In genomic region chr21:46667735-46668380, GRCh38 we compare ENCODE assay signal across 1 cellular context.
TF ChIP-seq lines count a peak whose summit lies in the region.

No MANE protein-coding gene starts in this region.

TF ChIP-seq in WTC11, 78 proteins besides CTCF, POLR2A, EP300 and RAD21 (continued from another document):
- TF ChIP-seq, protein P1, sequence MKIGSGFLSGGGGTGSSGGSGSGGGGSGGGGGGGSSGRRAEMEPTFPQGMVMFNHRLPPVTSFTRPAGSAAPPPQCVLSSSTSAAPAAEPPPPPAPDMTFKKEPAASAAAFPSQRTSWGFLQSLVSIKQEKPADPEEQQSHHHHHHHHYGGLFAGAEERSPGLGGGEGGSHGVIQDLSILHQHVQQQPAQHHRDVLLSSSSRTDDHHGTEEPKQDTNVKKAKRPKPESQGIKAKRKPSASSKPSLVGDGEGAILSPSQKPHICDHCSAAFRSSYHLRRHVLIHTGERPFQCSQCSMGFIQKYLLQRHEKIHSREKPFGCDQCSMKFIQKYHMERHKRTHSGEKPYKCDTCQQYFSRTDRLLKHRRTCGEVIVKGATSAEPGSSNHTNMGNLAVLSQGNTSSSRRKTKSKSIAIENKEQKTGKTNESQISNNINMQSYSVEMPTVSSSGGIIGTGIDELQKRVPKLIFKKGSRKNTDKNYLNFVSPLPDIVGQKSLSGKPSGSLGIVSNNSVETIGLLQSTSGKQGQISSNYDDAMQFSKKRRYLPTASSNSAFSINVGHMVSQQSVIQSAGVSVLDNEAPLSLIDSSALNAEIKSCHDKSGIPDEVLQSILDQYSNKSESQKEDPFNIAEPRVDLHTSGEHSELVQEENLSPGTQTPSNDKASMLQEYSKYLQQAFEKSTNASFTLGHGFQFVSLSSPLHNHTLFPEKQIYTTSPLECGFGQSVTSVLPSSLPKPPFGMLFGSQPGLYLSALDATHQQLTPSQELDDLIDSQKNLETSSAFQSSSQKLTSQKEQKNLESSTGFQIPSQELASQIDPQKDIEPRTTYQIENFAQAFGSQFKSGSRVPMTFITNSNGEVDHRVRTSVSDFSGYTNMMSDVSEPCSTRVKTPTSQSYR (CRISPR knock-in tag; IDR thresholded peaks at IDR 0.05), result 0 out of 2 replicates have a peak, but pooled peaks have one; percentile 24
- TF ChIP-seq, protein P2, sequence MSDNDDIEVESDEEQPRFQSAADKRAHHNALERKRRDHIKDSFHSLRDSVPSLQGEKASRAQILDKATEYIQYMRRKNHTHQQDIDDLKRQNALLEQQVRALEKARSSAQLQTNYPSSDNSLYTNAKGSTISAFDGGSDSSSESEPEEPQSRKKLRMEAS (CRISPR knock-in tag; IDR thresholded peaks at IDR 0.05), result peak; percentile 73; the same call in 1 of the 2 replicates
- TF ChIP-seq, protein P3, sequence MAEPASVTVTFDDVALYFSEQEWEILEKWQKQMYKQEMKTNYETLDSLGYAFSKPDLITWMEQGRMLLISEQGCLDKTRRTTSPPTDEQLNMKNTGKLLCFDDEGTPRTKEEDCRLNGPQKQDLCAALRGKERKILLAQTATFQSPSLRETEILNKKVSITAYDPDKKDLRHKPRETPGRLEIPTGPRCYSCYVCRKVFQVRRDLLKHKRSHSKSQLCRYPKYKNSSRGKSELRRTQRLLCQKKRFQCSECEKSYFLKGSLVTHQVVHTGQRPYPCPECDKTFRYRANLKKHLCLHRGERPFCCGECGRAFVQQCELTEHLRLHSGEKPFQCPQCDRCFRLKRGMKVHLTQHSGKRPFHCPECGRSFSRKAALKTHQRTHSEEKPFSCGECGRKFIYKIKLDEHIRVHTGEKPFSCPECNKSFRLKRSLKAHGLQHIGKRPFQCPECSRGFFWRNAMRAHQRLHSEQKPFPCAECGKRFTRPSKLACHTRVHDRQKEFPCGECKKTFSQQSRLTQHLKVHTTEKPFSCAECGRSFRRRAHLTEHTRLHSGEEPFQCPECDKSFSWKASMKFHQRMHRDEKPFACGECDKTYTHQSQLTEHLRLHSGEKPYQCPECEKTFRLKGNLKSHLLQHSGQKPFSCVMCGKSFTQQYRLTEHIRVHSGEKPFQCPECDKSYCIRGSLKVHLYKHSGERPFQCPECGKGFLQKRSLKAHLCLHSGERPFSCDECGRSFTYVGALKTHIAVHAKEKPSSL (CRISPR knock-in tag; conservative IDR thresholded peaks at IDR 0.05), result no peak
- TF ChIP-seq NFE2L1 (CRISPR knock-in tag; IDR thresholded peaks at IDR 0.05) (no peak), ETV6 (CRISPR knock-in tag; IDR thresholded peaks at IDR 0.05) (no peak), CREM (CRISPR knock-in tag; IDR thresholded peaks at IDR 0.05) (no peak)
